ENCODE assay signal across 27 cellular contexts in the genomic region with DNA sequence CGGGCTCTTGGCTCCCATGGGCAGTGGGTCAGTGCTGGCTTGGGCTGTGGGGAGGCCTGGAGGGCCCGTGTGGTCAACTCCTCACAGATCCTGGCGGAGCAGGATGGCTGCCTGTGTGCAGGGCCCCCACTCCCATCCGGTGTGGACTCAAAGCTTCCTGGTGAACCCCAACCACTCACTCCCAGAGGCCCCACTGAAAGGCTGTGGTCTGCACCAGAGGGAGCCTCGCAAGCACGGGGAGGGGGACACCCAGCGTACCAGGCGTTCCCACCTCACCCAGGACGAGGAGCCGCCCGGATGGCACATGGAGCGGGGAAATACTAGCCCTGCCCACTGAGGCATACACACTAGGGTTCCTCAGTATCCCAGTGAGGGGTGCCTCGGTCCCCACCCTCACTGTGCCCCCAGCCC.
"Had no signal": no experiment of that assay in that cellular context is flagged by ENCODE, and none has a peak within 500 bp of the region (broad histone marks: within the 10 kb centered on the region; RNA-seq: fewer than 3 reads in every experiment).

No MANE protein-coding gene starts in this region.

- H3K4me1 Mint-ChIP-seq: activated CD4-positive, alpha-beta T cell treated with anti-CD3 and anti-CD28 coated beads, Interleukin-2, amount 10 ng/mL, durations not matched to agents 24 days and 14 days; activated CD8-positive, alpha-beta memory T cell treated with anti-CD3 and anti-CD28 coated beads, Interleukin-2, amount 10 ng/mL, durations not matched to agents 7 days and 5 days; T-cell had no signal

- H3K4me3 ChIP-seq: MG63, SK-N-MC had no signal

- ATAC-seq: activated CD8-positive, alpha-beta memory T cell treated with anti-CD3 and anti-CD28 coated beads, Interleukin-2, amount 10 ng/mL, durations not matched to agents 7 days and 5 days; activated naive CD4-positive, alpha-beta T cell treated with anti-CD3 and anti-CD28 coated beads, Interleukin-2, amount 50 U/mL, for 72 hours; activated naive CD8-positive, alpha-beta T cell treated with anti-CD3 and anti-CD28 coated beads, Interleukin-2, amount 50 U/mL, for 24 hours; T-cell had no signal

- H3K27ac ChIP-seq: SK-N-MC had no signal

- H3K27ac Mint-ChIP-seq: activated B cell treated with CpG ODN at 0.5 μM for 24 hours; activated CD4-positive, alpha-beta T cell treated with anti-CD3 and anti-CD28 coated beads, Interleukin-2, amount 10 ng/mL, durations not matched to agents 24 days and 14 days; activated CD8-positive, alpha-beta memory T cell treated with anti-CD3 and anti-CD28 coated beads, Interleukin-2, amount 10 ng/mL, durations not matched to agents 7 days and 5 days; activated naive CD4-positive, alpha-beta T cell treated with anti-CD3 and anti-CD28 coated beads, Interleukin-2, amount 50 U/mL, for 72 hours; activated naive CD8-positive, alpha-beta T cell treated with anti-CD3 and anti-CD28 coated beads, Interleukin-2, amount 50 U/mL, for 24 hours; activated T-cell treated with anti-CD3 and anti-CD28 coated beads, Interleukin-2, amount 50 U/mL, for 24 hours; activated T-helper 1 cell treated with anti-CD3 and anti-CD28 coated beads, Interleukin-12 subunit alpha, Interleukin-12 subunit beta, Interleukin-2, Interleukin-4 antibody, amounts not matched to agents 30 ng/mL and 10 ng/mL and 1 ng/mL, durations not matched to agents 14 hours and 24 hours and 36 hours; T-cell had no signal

- H3K27me3 Mint-ChIP-seq: activated B cell treated with CpG ODN at 0.5 μM for 24 hours; activated CD4-positive, alpha-beta T cell treated with anti-CD3 and anti-CD28 coated beads, Interleukin-2, amount 10 ng/mL, durations not matched to agents 24 days and 14 days; activated CD8-positive, alpha-beta memory T cell treated with anti-CD3 and anti-CD28 coated beads, Interleukin-2, amount 10 ng/mL, durations not matched to agents 7 days and 5 days had no signal

- DNase-seq: activated B cell treated with CpG ODN at 0.5 μM for 24 hours; activated CD4-positive, alpha-beta T cell treated with anti-CD3 and anti-CD28 coated beads for 1 hour; activated CD4-positive, alpha-beta T cell treated with anti-CD3 and anti-CD28 coated beads, Interleukin-2, amount 10 ng/mL, durations not matched to agents 24 days and 14 days; activated CD4-positive, alpha-beta T cell treated with anti-CD3 and anti-CD28 coated beads, Interleukin-2, amount 50 U/mL, for 48 hours; activated CD8-positive, alpha-beta memory T cell treated with anti-CD3 and anti-CD28 coated beads, Interleukin-2, amount 10 ng/mL, durations not matched to agents 7 days and 5 days; activated effector memory CD4-positive, alpha-beta T cell treated with Interleukin-2 at 50 U/mL for 16 hours; activated naive CD4-positive, alpha-beta T cell treated with Interleukin-2 at 50 U/mL for 16 hours; activated naive CD8-positive, alpha-beta T cell treated with anti-CD3 and anti-CD28 coated beads, Interleukin-2, amount 50 U/mL, for 24 hours; activated T-cell treated with anti-CD3 and anti-CD28 coated beads, Interleukin-2, amount 50 U/mL, for 24 hours; amniotic stem cell; MG63; MV-4-11; NCI-H1105; NCI-H1436; NCI-H1694 treated with DMSO at 0.1 percent for 48 hours; NCI-H2029 treated with DMSO at 0.1 percent for 48 hours; NCI-H345; NCI-H510A treated with DMSO at 0.1 percent for 48 hours; NCI-H69; PC-3; T-cell; T-helper 2 cell; T1000 had no signal

- H3K9me3 ChIP-seq: MG63 had no signal

- H3K36me3 ChIP-seq: MG63 had no signal

- H3K36me3 Mint-ChIP-seq: activated CD8-positive, alpha-beta memory T cell treated with anti-CD3 and anti-CD28 coated beads, Interleukin-2, amount 10 ng/mL, durations not matched to agents 7 days and 5 days; T-cell had no signal

- H3K4me3 Mint-ChIP-seq: activated B cell treated with CpG ODN at 0.5 μM for 24 hours; activated CD4-positive, alpha-beta T cell treated with anti-CD3 and anti-CD28 coated beads, Interleukin-2, amount 10 ng/mL, durations not matched to agents 24 days and 14 days; activated CD8-positive, alpha-beta memory T cell treated with anti-CD3 and anti-CD28 coated beads, Interleukin-2, amount 10 ng/mL, durations not matched to agents 7 days and 5 days; activated naive CD8-positive, alpha-beta T cell treated with anti-CD3 and anti-CD28 coated beads, Interleukin-2, amount 50 U/mL, for 24 hours; activated T-cell treated with anti-CD3 and anti-CD28 coated beads, Interleukin-2, amount 50 U/mL, for 24 hours; activated T-helper 1 cell treated with anti-CD3 and anti-CD28 coated beads, Interleukin-12 subunit alpha, Interleukin-12 subunit beta, Interleukin-2, Interleukin-4 antibody, amounts not matched to agents 30 ng/mL and 10 ng/mL and 1 ng/mL, durations not matched to agents 14 hours and 24 hours and 36 hours; brain; T-cell had no signal
